Comparison of ENCODE assay signal across 8 cellular contexts in the genomic region with DNA sequence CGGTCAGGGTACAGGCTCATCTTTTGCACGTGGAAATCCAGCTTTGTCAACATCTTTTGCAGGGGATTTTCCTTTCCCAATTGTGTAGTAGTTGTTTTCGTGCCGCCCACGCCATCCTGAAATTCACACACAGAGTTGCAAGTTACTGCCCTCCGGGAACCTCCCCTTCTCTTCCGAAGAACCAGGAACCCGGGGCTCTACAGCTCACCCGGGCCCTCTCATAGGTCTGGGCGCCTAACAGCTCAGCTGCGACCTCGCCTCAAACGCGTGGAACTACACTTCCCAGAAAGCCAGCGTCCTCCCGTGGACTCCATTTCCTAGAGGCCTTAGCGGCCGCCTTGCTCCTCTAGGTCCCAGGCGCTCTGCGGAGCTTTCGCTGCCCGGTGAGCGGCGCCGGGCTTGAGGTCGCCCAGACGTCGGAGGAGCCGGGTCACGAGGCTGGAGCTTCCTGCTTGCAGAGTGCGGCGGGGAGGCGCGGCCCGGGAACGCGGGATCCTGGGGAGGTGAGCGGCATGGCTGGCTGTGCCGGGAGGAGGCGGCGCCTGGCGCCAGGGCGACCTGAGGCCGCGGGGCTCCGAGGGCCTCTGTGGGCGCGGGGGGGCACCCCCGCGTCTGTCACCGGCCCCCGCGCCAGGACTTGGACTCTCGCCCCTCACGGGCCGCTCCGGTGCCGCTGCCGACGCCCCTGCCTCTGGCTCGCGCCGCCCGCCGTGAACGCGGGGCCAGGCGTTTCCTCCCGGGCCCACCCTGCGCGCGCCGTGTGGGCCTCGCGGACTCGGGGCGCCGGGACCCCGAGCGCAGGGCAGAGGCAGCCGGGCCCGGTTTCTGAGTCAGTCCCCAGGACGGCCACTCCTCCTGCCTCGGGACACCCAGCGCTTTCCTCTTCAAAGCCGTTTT. TPM values are rescaled to one million over a fixed set of nuclear protein-coding genes. Genes with fewer than 3 reads are reported as not detected.
DNase-seq lines count a peak whose midpoint lies in the region; ATAC-seq and TF ChIP-seq lines count a peak whose summit lies in the region.

Gene ZNF354B, plus strand, starts transcription at position 329 of the 897 bp plus-strand sequence. CDS start 1,095 bp downstream, outside the sequence.

- H3K9ac ChIP-seq in OCI-LY1 (ENCODE audit: low read length), result peak within 1 kb of the TSS; percentile 27; the same call in 1 of the 2 replicates

- ATAC-seq in GM21390 (IDR thresholded peaks at IDR 0.05; ENCODE audit: unreplicated experiment), result peak; percentile 98

- DNase-seq in Calu3, result peak; percentile 91
- peak in 75 of 76 experiments; percentile 9 to 78 (median 63) for DNase-seq in HUDEP-2 (lab: John Stamatoyannopoulos, UW; ENCODE audit: unreplicated experiment in 76 of 76)
- DNase-seq in activated T-cell treated with anti-CD3 and anti-CD28 coated beads for 1 hour (ENCODE audit: low read depth), result peak; percentile 64
- DNase-seq in epidermal melanocyte (ENCODE audit: insufficient read length, low spot score), result peak; percentile 96
- DNase-seq in middle frontal gyrus (ENCODE audit: extremely low spot score, low spot score), result peak; percentile 90
- peak; percentile 56 to 66 for DNase-seq in stimulated activated CD8-positive, alpha-beta memory T cell treated with anti-CD3 and anti-CD28 coated beads, Interleukin-2, amount 100 ng/mL, for 1 hour (ENCODE audit: low read depth in 2 of 2)

- no peaks in the 10 kb centered on the region for H3K27me3 ChIP-seq in OCI-LY1 (ENCODE audit: insufficient read depth, low read length)

- H2AFZ ChIP-seq in OCI-LY1 (ENCODE audit: low read length), result no peak within 1 kb of the TSS

- TF ChIP-seq CTCF in Calu3 (IDR thresholded peaks at IDR 0.05; ENCODE audit: unreplicated experiment), result peak; percentile 13
- TF ChIP-seq CTCF in OCI-LY1 (IDR thresholded peaks at IDR 0.05; ENCODE audit: low read length), result no peak

- intact Hi-C loops in Calu3 (cut with micrococcal nuclease; ENCODE audit: unreplicated experiment), result loop anchor here (1.0 kb wide), 1 partner anchor 130 kb away; the partner anchor contains the start of gene ZNF354A

- no peaks in the 10 kb centered on the region for H4K20me1 ChIP-seq in OCI-LY1 (ENCODE audit: insufficient read depth, low read length)

- no peaks in the 10 kb centered on the region for H3K9me2 ChIP-seq in OCI-LY1 (ENCODE audit: low read depth, low read length)

- peak within 1 kb of the TSS; percentile 54 for H3K4me3 ChIP-seq in OCI-LY1 (ENCODE audit: low read depth, low read length, poor library complexity, severe bottlenecking)

- no peaks in the 10 kb centered on the region for H3K27me3 Mint-ChIP-seq in Calu3 (ENCODE audit: unreplicated experiment)

- H3K27ac ChIP-seq in OCI-LY1 (ENCODE audit: low read depth, low read length, poor library complexity, severe bottlenecking), result no peak within 1 kb of the TSS

- peaks cover 23% of the 10 kb centered on the region for H3K36me3 Mint-ChIP-seq in Calu3 (ENCODE audit: insufficient read depth, unreplicated experiment)

- no peaks in the 10 kb centered on the region for H3K9me3 ChIP-seq in OCI-LY1 (ENCODE audit: low read length)

- H3K27ac Mint-ChIP-seq in Calu3 (ENCODE audit: unreplicated experiment), result peak within 1 kb of the TSS; percentile 70

- H3K9me3 Mint-ChIP-seq in Calu3 (ENCODE audit: low read depth, unreplicated experiment), result peaks cover 5% of the 10 kb centered on the region

- CTCF ChIA-PET in Calu3 (lab: Charles Lee), result interaction anchor here (1.1 kb wide), 1 partner anchor 129 kb away, joined by 11 read pairs; the partner anchor contains the start of gene ZNF354A

- BruUV-seq in Calu3 (replicated peaks; lab: Mats Ljungman, UMichigan), result no TSS peak

- H3K79me2 ChIP-seq in OCI-LY1 (ENCODE audit: insufficient read depth, low read length), result no peaks in the 10 kb centered on the region

- H3K4me1 ChIP-seq in OCI-LY1 (ENCODE audit: insufficient read depth, low read length, severe bottlenecking), result no peaks in the 10 kb centered on the region

- no peaks in the 10 kb centered on the region for H3K36me3 ChIP-seq in OCI-LY1 (ENCODE audit: insufficient read depth, low read length)

- peak within 1 kb of the TSS; percentile 83 for H3K4me3 Mint-ChIP-seq in Calu3 (ENCODE audit: low read depth, unreplicated experiment)

- no peaks in the 10 kb centered on the region for H3K4me1 Mint-ChIP-seq in Calu3 (ENCODE audit: low read depth, unreplicated experiment)

- H3F3A ChIP-seq in OCI-LY1 (ENCODE audit: insufficient read depth, low read length), result no peaks in the 10 kb centered on the region

- H3K4me2 ChIP-seq in OCI-LY1 (ENCODE audit: low read length), result peak within 1 kb of the TSS; percentile 34; the same call in 1 of the 2 replicates

RNA-seq across cellular contexts. Expression of gene ZNF354B, which starts in this region (rescaled TPM):
- total RNA-seq in Calu3 (2022), result 17.3 and 19.2 TPM in 2 replicates
